8 cellular contexts compared by ENCODE assay signal in the genomic region with DNA sequence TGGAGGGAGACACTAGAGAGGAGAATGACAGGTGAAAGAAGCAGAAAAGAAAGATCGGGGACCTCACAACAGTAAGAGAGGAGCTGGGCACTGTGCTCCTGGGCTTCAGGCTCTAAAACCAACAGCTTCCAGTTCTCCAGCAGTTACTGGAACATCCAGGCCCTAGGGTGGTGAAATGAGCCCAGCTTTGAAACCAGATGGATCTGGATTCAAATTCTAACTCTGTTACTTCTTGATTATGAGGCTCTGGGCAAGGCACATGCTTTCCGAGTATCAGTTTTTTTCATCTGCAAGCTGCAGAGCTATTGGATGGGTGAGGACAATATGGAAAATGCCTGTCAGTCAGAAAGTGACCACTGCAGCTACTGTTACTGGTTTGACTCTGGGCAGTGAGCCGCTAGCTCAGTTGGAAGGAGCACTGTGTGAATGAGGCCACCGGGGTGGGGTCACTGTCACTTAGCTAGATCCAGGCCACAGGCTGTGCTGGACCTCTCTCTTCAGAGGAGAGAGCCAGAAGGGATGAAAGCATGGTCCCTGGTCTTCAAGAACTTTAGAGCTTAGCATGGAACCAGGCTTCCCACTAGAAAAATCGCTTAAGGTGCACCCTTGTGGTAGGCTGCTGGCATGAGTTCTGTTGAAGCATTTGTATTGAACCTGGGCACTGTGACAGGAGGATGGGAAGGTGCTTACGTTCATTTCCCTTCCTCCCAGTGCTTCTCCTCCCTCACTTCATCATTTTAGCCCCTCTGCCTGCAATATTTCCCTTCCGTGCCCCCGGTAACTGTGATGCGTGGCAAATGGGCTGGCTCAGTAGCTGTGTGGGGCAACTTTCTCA. TPM values are rescaled to one million over a fixed set of nuclear protein-coding genes. Genes with fewer than 3 reads are reported as not detected.
A peak's percentile ranks its signal among the peaks of the same experiment; 100 is the strongest.
DNase-seq lines count a peak whose midpoint lies in the region; ATAC-seq and TF ChIP-seq lines count a peak whose summit lies in the region.

No MANE protein-coding gene starts in this region.

- H3K4me1 Mint-ChIP-seq in T-helper 1 cell treated with Interleukin-12 subunit alpha and Interleukin-12 subunit beta and Interleukin-4 antibody, amounts not matched to agents 30 μg/mL and 1 μg/mL, for 36 hours (ENCODE audit: low read depth): peaks cover 46% of the 10 kb centered on the region

- H3K9me3 ChIP-seq in cardiac muscle cell (ENCODE audit: low read depth) (no peaks in the 10 kb centered on the region), hepatocyte (ENCODE audit: low read depth) (no peaks in the 10 kb centered on the region)

- H4K20me1 ChIP-seq in hepatocyte (ENCODE audit: insufficient read depth, poor library complexity, severe bottlenecking): no peaks in the 10 kb centered on the region

- WGBS in hepatocyte (ENCODE audit: low lambda C conversion rate, missing lambda C conversion rate): 79% methylated on average over 9 of the region's 9 CpGs

- H2AFZ ChIP-seq in hepatocyte: no peak overlapping the region

- DNase-seq in cardiac muscle cell (ENCODE audit: low read depth in 1 of 2, low spot score in 1 of 2): peak; percentile 35 to 48
- no peak for DNase-seq in Right ventricle myocardium superior
- peak; percentile 43 for DNase-seq in hepatocyte (ENCODE audit: low spot score)
- peak in 3 of 49 donors; percentile 10 to 38 (median 12) for DNase-seq in substantia nigra (lab: John Stamatoyannopoulos, UW)
- no peak for DNase-seq in dedifferentiated amniotic fluid mesenchymal stem cell (ENCODE audit: extremely low spot score)
- no peak for DNase-seq in activated naive CD4-positive, alpha-beta T cell treated with anti-CD3 and anti-CD28 coated beads, Interleukin-2, amount 50 U/mL, for 72 hours (ENCODE audit: low spot score in 2 of 2)

- TF ChIP-seq CTCF in cardiac muscle cell (IDR thresholded peaks at IDR 0.05; ENCODE audit: low read depth, low read length) (no peak), hepatocyte (IDR thresholded peaks at IDR 0.05; ENCODE audit: poor library complexity) (no peak)

- ATAC-seq in Right ventricle myocardium superior (ENCODE audit: poor library complexity): no peak
- no peak for ATAC-seq in GM21381 (IDR thresholded peaks at IDR 0.05; ENCODE audit: unreplicated experiment)
- no peak for ATAC-seq in activated naive CD4-positive, alpha-beta T cell treated with anti-CD3 and anti-CD28 coated beads, Interleukin-2, amount 50 U/mL, for 72 hours

- H3K79me2 ChIP-seq in hepatocyte: no peaks in the 10 kb centered on the region

- peak overlapping the region; percentile 69 for H3K4me2 ChIP-seq in hepatocyte

- intact Hi-C loops in Right ventricle myocardium superior (cut with DNase I): no loop called here

- H3K27me3 ChIP-seq in cardiac muscle cell (no peaks in the 10 kb centered on the region), hepatocyte (no peaks in the 10 kb centered on the region)

- H3K4me3 Mint-ChIP-seq in T-helper 1 cell treated with Interleukin-12 subunit alpha and Interleukin-12 subunit beta and Interleukin-4 antibody, amounts not matched to agents 30 μg/mL and 1 μg/mL, for 36 hours: peak overlapping the region; percentile 7

- H3K27me3 Mint-ChIP-seq in T-helper 1 cell treated with Interleukin-12 subunit alpha and Interleukin-12 subunit beta and Interleukin-4 antibody, amounts not matched to agents 30 μg/mL and 1 μg/mL, for 36 hours (ENCODE audit: low read depth): no peaks in the 10 kb centered on the region

- no peaks in the 10 kb centered on the region for H3K9me2 ChIP-seq in hepatocyte (replicated peaks; ENCODE audit: insufficient read depth)

- H3K9me3 Mint-ChIP-seq in T-helper 1 cell treated with Interleukin-12 subunit alpha and Interleukin-12 subunit beta and Interleukin-4 antibody, amounts not matched to agents 30 μg/mL and 1 μg/mL, for 36 hours: no peaks in the 10 kb centered on the region
- H3K9me3 Mint-ChIP-seq in activated naive CD4-positive, alpha-beta T cell treated with anti-CD3 and anti-CD28 coated beads, Interleukin-2, amount 50 U/mL, for 72 hours: no peaks in the 10 kb centered on the region

- H3K36me3 Mint-ChIP-seq in T-helper 1 cell treated with Interleukin-12 subunit alpha and Interleukin-12 subunit beta and Interleukin-4 antibody, amounts not matched to agents 30 μg/mL and 1 μg/mL, for 36 hours (ENCODE audit: low read depth): peaks cover 22% of the 10 kb centered on the region
- peaks cover 6 to 11% of the 10 kb centered on the region in 2 donors for H3K36me3 Mint-ChIP-seq in activated naive CD4-positive, alpha-beta T cell treated with anti-CD3 and anti-CD28 coated beads, Interleukin-2, amount 50 U/mL, for 72 hours

- peaks cover 33% of the 10 kb centered on the region for H3K4me1 ChIP-seq in cardiac muscle cell (ENCODE audit: low read depth)
- peaks cover 17% of the 10 kb centered on the region for H3K4me1 ChIP-seq in hepatocyte (ENCODE audit: insufficient read depth)

- H3K36me3 ChIP-seq in cardiac muscle cell (peaks cover 13% of the 10 kb centered on the region), hepatocyte (replicated peaks; ENCODE audit: insufficient read depth, low read depth) (no peaks in the 10 kb centered on the region)

- peak overlapping the region; percentile 43 for H3K27ac Mint-ChIP-seq in T-helper 1 cell treated with Interleukin-12 subunit alpha and Interleukin-12 subunit beta and Interleukin-4 antibody, amounts not matched to agents 30 μg/mL and 1 μg/mL, for 36 hours
- H3K27ac Mint-ChIP-seq in activated naive CD4-positive, alpha-beta T cell treated with anti-CD3 and anti-CD28 coated beads, Interleukin-2, amount 50 U/mL, for 72 hours: no peak overlapping the region

- peak overlapping the region; percentile 100 for H3K27ac ChIP-seq in cardiac muscle cell
- peak overlapping the region; percentile 95 for H3K27ac ChIP-seq in hepatocyte
- peak overlapping the region; percentile 53 for H3K27ac ChIP-seq in substantia nigra (ENCODE audit: low read depth, low read length, poor library complexity, severe bottlenecking)

- H3K4me3 ChIP-seq in cardiac muscle cell (peak overlapping the region; percentile 7), hepatocyte (peak overlapping the region; percentile 1)

RNA-seq across cellular contexts. Expression of gene PLEKHO1, which starts 12.2 kb away (rescaled TPM):
- total RNA-seq in cardiac muscle cell: 94.1 and 102 TPM in 2 replicates
- 143 and 149 TPM in 2 replicates for polyA plus RNA-seq in cardiac muscle cell
- 45.9 TPM for total RNA-seq in Right ventricle myocardium superior
- 12.1 and 23.7 TPM in 2 replicates for total RNA-seq in hepatocyte
- polyA plus RNA-seq in hepatocyte: 33.0 and 38.2 TPM in 2 replicates
- 10 to 100 TPM in 1 of 2 donors, 1 to 10 TPM in 1; 6.7 to 14.7 TPM for total RNA-seq in activated naive CD4-positive, alpha-beta T cell treated with anti-CD3 and anti-CD28 coated beads, Interleukin-2, amount 50 U/mL, for 72 hours

Comparison
In these comparisons a context has a peak if more than half of its experiments do, and no peak if none do; other contexts are left out.
1. DNase-seq: peak in cardiac muscle cell (2 of 2) and hepatocyte (single experiment); none in Right ventricle myocardium superior (single experiment), dedifferentiated amniotic fluid mesenchymal stem cell (single experiment) and activated naive CD4-positive, alpha-beta T cell treated with anti-CD3 and anti-CD28 coated beads, Interleukin-2, amount 50 U/mL, for 72 hours (0 of 2).
2. Peak in every context shown above with its lines, with median percentiles within 50 percentile points of each other: H3K27ac ChIP-seq.